ENCODE assay signal across 1 cellular context in genomic region chr19:53881482-53882390, GRCh38.
TF ChIP-seq lines count a peak whose summit lies in the region.

PRKCG (plus strand) TSS chr19:53882197; CDS start chr19:53882495, 298 bp downstream.

TF ChIP-seq in HEK293, 187 proteins besides CTCF, POLR2A, EP300 and RAD21 (continued from another document):
- TF ChIP-seq ZNF148 (tag by site-specific recombination; IDR thresholded peaks at IDR 0.05; ENCODE audit: borderline replicate concordance) (no peak), ZBTB10 (tag by site-specific recombination; IDR thresholded peaks at IDR 0.05) (0 out of 2 replicates have a peak, but pooled peaks have one; percentile 60), ZNF248 (tag by site-specific recombination; IDR thresholded peaks at IDR 0.05) (no peak), GLIS1 (tag by site-specific recombination; IDR thresholded peaks at IDR 0.05) (peak; percentile 89), ZNF664 (tag by site-specific recombination; IDR thresholded peaks at IDR 0.05) (no peak), SP2 (tag by site-specific recombination; IDR thresholded peaks at IDR 0.05) (peak; percentile 86), MYNN (tag by site-specific recombination; IDR thresholded peaks at IDR 0.05; ENCODE audit: borderline replicate concordance) (no peak), ZNF174 (tag by site-specific recombination; IDR thresholded peaks at IDR 0.05) (no peak), BCL6B (tag by site-specific recombination; IDR thresholded peaks at IDR 0.05) (no peak), ZNF561 (tag by site-specific recombination; IDR thresholded peaks at IDR 0.05; ENCODE audit: borderline replicate concordance) (peak; percentile 88; the same call in 1 of the 2 replicates), ZIC2 (tag by site-specific recombination; IDR thresholded peaks at IDR 0.05) (peak; percentile 84), ZNF266 (tag by site-specific recombination; IDR thresholded peaks at IDR 0.05; ENCODE audit: low read depth) (no peak), PBX3 (CRISPR knock-in tag; IDR thresholded peaks at IDR 0.05) (peak; percentile 45; the same call in 1 of the 2 replicates), ZXDB (tag by site-specific recombination; IDR thresholded peaks at IDR 0.05) (peak; percentile 57; the same call in 1 of the 2 replicates), INSM2 (tag by site-specific recombination; IDR thresholded peaks at IDR 0.05) (no peak), ZNF549 (tag by site-specific recombination; IDR thresholded peaks at IDR 0.05) (no peak), ZFHX2 (tag by site-specific recombination; conservative IDR thresholded peaks at IDR 0.05) (peak; percentile 88), HOXC10 (CRISPR knock-in tag; IDR thresholded peaks at IDR 0.05) (no peak), KLF9 (tag by site-specific recombination; IDR thresholded peaks at IDR 0.05; ENCODE audit: low read depth) (peak; percentile 93), ZNF629 (tag by site-specific recombination; IDR thresholded peaks at IDR 0.05) (no peak), ZNF335 (tag by site-specific recombination; conservative IDR thresholded peaks at IDR 0.05) (peak; percentile 87), ZNF776 (tag by site-specific recombination; IDR thresholded peaks at IDR 0.05; ENCODE audit: borderline replicate concordance) (no peak), EGR2 (tag by site-specific recombination; IDR thresholded peaks at IDR 0.05; ENCODE audit: low read depth) (peak; percentile 82), SP3 (tag by site-specific recombination; IDR thresholded peaks at IDR 0.05) (peak; percentile 95), ZNF274 (IDR thresholded peaks at IDR 0.05; ENCODE audit: low read length) (no peak), ZNF274 (tag by site-specific recombination; IDR thresholded peaks at IDR 0.05; ENCODE audit: borderline replicate concordance) (no peak), ZBTB26 (tag by site-specific recombination; optimal IDR thresholded peaks at IDR 0.05) (peak; percentile 43), ZNF560 (tag by site-specific recombination; IDR thresholded peaks at IDR 0.05; ENCODE audit: borderline replicate concordance) (peak; percentile 80), ZBTB48 (tag by site-specific recombination; IDR thresholded peaks at IDR 0.05) (peak; percentile 34; the same call in 1 of the 2 replicates), ZNF398 (tag by site-specific recombination; IDR thresholded peaks at IDR 0.05) (peak; percentile 97)
TF ChIP-seq in HEK293: peak in this region for 40.
